In the genomic region with DNA sequence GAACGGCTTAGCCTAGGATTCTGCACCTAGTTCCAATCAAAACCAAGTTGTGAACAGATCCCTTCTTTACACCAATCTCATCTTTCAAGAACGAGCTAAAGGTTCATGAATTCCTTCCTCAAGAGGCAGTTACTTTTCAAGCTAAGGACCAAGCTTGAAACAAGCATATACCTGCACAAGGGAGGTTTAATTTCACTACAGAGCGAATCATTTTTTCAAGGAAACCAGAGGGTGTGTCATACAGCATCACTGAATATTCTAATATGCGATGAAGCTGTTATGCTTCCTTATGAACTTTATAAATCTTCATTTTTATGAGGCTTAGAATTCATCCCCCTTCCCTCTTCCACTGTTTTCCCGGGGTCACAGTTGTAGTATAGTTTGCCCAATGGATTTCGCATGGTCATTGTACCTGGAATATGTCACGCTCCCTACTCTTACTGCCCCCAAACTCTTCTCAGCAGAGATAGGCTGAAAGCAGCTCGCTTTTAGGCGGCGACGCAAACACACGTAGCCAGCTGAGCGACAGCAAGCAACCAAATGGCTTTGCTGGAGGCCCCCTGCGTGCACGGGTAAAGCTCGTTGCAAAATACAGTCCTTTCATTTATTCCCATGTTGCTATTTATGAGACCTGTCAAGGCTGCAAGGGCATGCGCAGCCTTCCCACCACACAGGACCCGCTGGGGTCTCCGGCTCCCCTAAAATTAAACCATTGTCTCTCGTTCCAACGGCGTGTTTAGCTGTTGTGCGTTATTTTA, we compare ENCODE assay signal across 8 cellular contexts.
DNase-seq lines count a peak whose midpoint lies in the region; ATAC-seq and TF ChIP-seq lines count a peak whose summit lies in the region.

No MANE protein-coding gene starts in this region.

- H3K9me3 ChIP-seq in muscle layer of colon (ENCODE audit: low read length) = no peaks in the 10 kb centered on the region
- H3K9me3 ChIP-seq in stomach smooth muscle (ENCODE audit: control insufficient read depth in 2 of 2, low read length in 2 of 2) = no peaks in the 10 kb centered on the region

- peak; percentile 34 for TF ChIP-seq CTCF in epithelial cell of esophagus (IDR thresholded peaks at IDR 0.05; ENCODE audit: insufficient read depth, low read depth, low read length, missing control alignments)

- H3K4me3 ChIP-seq in epithelial cell of esophagus (ENCODE audit: low read length) (peak overlapping the region; percentile 93), muscle layer of colon (ENCODE audit: low read depth in 1 of 2, low read length in 2 of 2) (peak overlapping the region; percentile 85 to 93), stomach smooth muscle (ENCODE audit: low read length in 2 of 2) (peak overlapping the region; percentile 64 to 93)

- DNase-seq in SKM-1 treated with dmso at 0.1 percent for 144 hours (lab: John Stamatoyannopoulos, UW; ENCODE audit: unreplicated experiment) = peak; percentile 3
- no peak for DNase-seq in SKM-1 (lab: John Stamatoyannopoulos, UW; ENCODE audit: unreplicated experiment)
- peak; percentile 89 for DNase-seq in NCI-H69 (lab: John Stamatoyannopoulos, UW)
- DNase-seq in activated CD8-positive, alpha-beta memory T cell treated with anti-CD3 and anti-CD28 coated beads, Interleukin-2, amount 50 U/mL, for 4 hours = peak; percentile 37
- DNase-seq in epithelial cell of esophagus (ENCODE audit: low read depth) = peak; percentile 63

- H3K27me3 ChIP-seq in muscle layer of colon (ENCODE audit: control insufficient read depth in 1 of 2, insufficient read depth in 2 of 2, low read length in 2 of 2) (no peaks in the 10 kb centered on the region), stomach smooth muscle (ENCODE audit: control insufficient read depth in 1 of 2, insufficient read depth in 2 of 2, low read length in 2 of 2) (no peaks in the 10 kb centered on the region)

- H3K9ac ChIP-seq in muscle layer of colon (ENCODE audit: low read length) (peak overlapping the region; percentile 48), stomach smooth muscle (ENCODE audit: low read length in 2 of 2) (peak overlapping the region; percentile 84 to 85)

- peaks cover 15% of the 10 kb centered on the region for H3K4me1 ChIP-seq in muscle layer of colon (ENCODE audit: insufficient read depth, low read length)
- H3K4me1 ChIP-seq in stomach smooth muscle (ENCODE audit: control insufficient read depth, insufficient read depth, low read length) = peaks cover 14% of the 10 kb centered on the region

- peak overlapping the region; percentile 84 for H3K27ac ChIP-seq in muscle layer of colon (ENCODE audit: low read depth, low read length)
- H3K27ac ChIP-seq in stomach smooth muscle (ENCODE audit: low read length) = peak overlapping the region; percentile 38

- peak; percentile 28 for ATAC-seq in HG03354 (IDR thresholded peaks at IDR 0.05; ENCODE audit: poor library complexity, severe bottlenecking, unreplicated experiment)

- H3K36me3 ChIP-seq in muscle layer of colon (ENCODE audit: insufficient read depth, low read length) = peaks cover 13% of the 10 kb centered on the region
- H3K36me3 ChIP-seq in stomach smooth muscle (ENCODE audit: control insufficient read depth in 2 of 2, insufficient read depth in 2 of 2, low read length in 2 of 2) = peaks cover 0 to 3% of the 10 kb centered on the region in 2 donors
